ENCODE assay signal across 11 cellular contexts in genomic region chr1:10388387-10388715, GRCh38. TPM values are rescaled to one million over a fixed set of nuclear protein-coding genes. Genes with fewer than 3 reads are reported as not detected.
DNase-seq lines count a peak whose midpoint lies in the region; ATAC-seq and TF ChIP-seq lines count a peak whose summit lies in the region.
"Had no signal": no experiment of that assay in that cellular context is flagged by ENCODE, and none has a peak within 500 bp of the region (broad histone marks: within the 10 kb centered on the region; RNA-seq: fewer than 3 reads in every experiment).

No MANE protein-coding gene starts in this region.

- no peak for TF ChIP-seq CTCF in vagina (IDR thresholded peaks at IDR 0.05)

- CTCF ChIA-PET in naive thymus-derived CD4-positive, alpha-beta T cell (lab: Charles Lee): no interaction called here

- intact Hi-C loops in Right ventricle myocardium inferior (cut with DNase I) (no loop called here), cardiac septum (cut with DNase I) (no loop called here), vagina (cut with DNase I) (no loop called here)
- intact Hi-C loops in naive thymus-derived CD4-positive, alpha-beta T cell (cut with micrococcal nuclease): loop anchor here (1.0 kb wide), 1 partner anchor 10 kb away; no protein-coding TSS in a partner anchor

- H3K27me3 ChIP-seq in ectodermal cell (ENCODE audit: control insufficient read depth, insufficient read depth, low read length, poor library complexity, severe bottlenecking) (no peaks in the 10 kb centered on the region), vagina (no peaks in the 10 kb centered on the region)
- H3K27me3 ChIP-seq in naive thymus-derived CD4-positive, alpha-beta T cell (ENCODE audit: control insufficient read depth in 2 of 2, insufficient read depth in 2 of 2, low read length in 2 of 2): no peaks in the 10 kb centered on the region

- peaks cover 15% of the 10 kb centered on the region for H3K4me1 ChIP-seq in ectodermal cell (ENCODE audit: control insufficient read depth, insufficient read depth, low read length)
- no peaks in the 10 kb centered on the region for H3K4me1 ChIP-seq in naive thymus-derived CD4-positive, alpha-beta T cell (ENCODE audit: control insufficient read depth in 2 of 2, insufficient read depth in 2 of 2, low read length in 2 of 2)
- H3K4me1 ChIP-seq in vagina: peaks cover 23% of the 10 kb centered on the region
- H3K4me1 ChIP-seq: parathyroid adenoma had no signal

- 87 to 90% methylated on average over 3 of the region's 3 CpGs for WGBS in ectodermal cell, 2 experiments

- H3K4me3 Mint-ChIP-seq in naive thymus-derived CD4-positive, alpha-beta T cell: no peak overlapping the region

- no peaks in the 10 kb centered on the region for H3K9me3 Mint-ChIP-seq in naive thymus-derived CD4-positive, alpha-beta T cell

- no peak overlapping the region for H3K4me3 ChIP-seq in ectodermal cell (ENCODE audit: insufficient read depth, low read depth, low read length)
- no peak overlapping the region for H3K4me3 ChIP-seq in naive thymus-derived CD4-positive, alpha-beta T cell (ENCODE audit: low read length)
- H3K4me3 ChIP-seq in vagina: no peak overlapping the region

- peaks cover 0 to 6% (median 0%) of the 10 kb centered on the region in 5 donors for H3K36me3 Mint-ChIP-seq in naive thymus-derived CD4-positive, alpha-beta T cell

- TF ChIP-seq POLR2A in vagina (IDR thresholded peaks at IDR 0.05): no peak

- POLR2A ChIA-PET in naive thymus-derived CD4-positive, alpha-beta T cell (lab: Charles Lee): interaction anchor here (1.1 kb wide), 1 partner anchor 10 kb away, joined by 3 read pairs; no protein-coding TSS in a partner anchor

- peak; percentile 11 for ATAC-seq in Right ventricle myocardium inferior
- ATAC-seq in naive thymus-derived CD4-positive, alpha-beta T cell: peak; percentile 40
- ATAC-seq in GM21360 (IDR thresholded peaks at IDR 0.05; ENCODE audit: unreplicated experiment): no peak

- H3K27ac ChIP-seq in ectodermal cell (ENCODE audit: insufficient read depth, low read depth, low read length, poor library complexity, severe bottlenecking) (peak overlapping the region; percentile 81), vagina (peak overlapping the region; percentile 56)
- no peak overlapping the region for H3K27ac ChIP-seq in naive thymus-derived CD4-positive, alpha-beta T cell (ENCODE audit: low read depth, low read length)
- H3K27ac ChIP-seq: parathyroid adenoma had no signal

- H3K9me3 ChIP-seq in ectodermal cell (ENCODE audit: control insufficient read depth, low read length) (no peaks in the 10 kb centered on the region), vagina (no peaks in the 10 kb centered on the region)
- no peaks in the 10 kb centered on the region for H3K9me3 ChIP-seq in naive thymus-derived CD4-positive, alpha-beta T cell (ENCODE audit: control insufficient read depth in 2 of 3, low read length in 3 of 3)

- peaks cover 5 to 11% (median 8%) of the 10 kb centered on the region in 7 donors for H3K4me1 Mint-ChIP-seq in naive thymus-derived CD4-positive, alpha-beta T cell

- H3K36me3 ChIP-seq in ectodermal cell (ENCODE audit: control insufficient read depth, insufficient read depth, low read length) (no peaks in the 10 kb centered on the region), vagina (no peaks in the 10 kb centered on the region)
- H3K36me3 ChIP-seq in naive thymus-derived CD4-positive, alpha-beta T cell (ENCODE audit: control insufficient read depth in 2 of 3, insufficient read depth in 3 of 3, low read length in 3 of 3): no peaks in the 10 kb centered on the region

- H3K27ac Mint-ChIP-seq in naive thymus-derived CD4-positive, alpha-beta T cell: peak overlapping the region in 1 of 9 donors; percentile 17

- no peaks in the 10 kb centered on the region for H3K27me3 Mint-ChIP-seq in naive thymus-derived CD4-positive, alpha-beta T cell

- DNase-seq in Right ventricle myocardium inferior (ENCODE audit: missing footprints): no peak
- no peak for DNase-seq in cardiac septum (ENCODE audit: low spot score)
- no peak for DNase-seq in naive thymus-derived CD4-positive, alpha-beta T cell
- DNase-seq in vagina (ENCODE audit: extremely low spot score in 2 of 2): no peak
- no peak for DNase-seq in SKM-1 treated with dmso at 0.1 percent for 144 hours (lab: John Stamatoyannopoulos, UW; ENCODE audit: unreplicated experiment)
- no peak for DNase-seq in T-helper 9 cell
- DNase-seq: activated gamma-delta T cell, NCI-H1105 had no signal

RNA-seq across cellular contexts. Expression of gene PGD, which starts 10.5 kb away (rescaled TPM):
- total RNA-seq in Right ventricle myocardium inferior: 42.1 TPM
- 26.4 TPM for total RNA-seq in cardiac septum
- polyA plus RNA-seq in ectodermal cell (2013, experiment 1 of 4): 531 TPM
- 512 TPM for polyA plus RNA-seq in ectodermal cell (2013, experiment 2 of 4)
- polyA plus RNA-seq in ectodermal cell (2013, experiment 3 of 4): 289 TPM
- polyA plus RNA-seq in ectodermal cell (2013, experiment 4 of 4): 314 TPM
- total RNA-seq in naive thymus-derived CD4-positive, alpha-beta T cell: 100 to 1,000 TPM in 1 of 5 experiments, 10 to 100 TPM in 4; 42.0 to 110 (median 48.5) TPM
- 10 to 100 TPM; 45.8 to 47.0 TPM for polyA plus RNA-seq in naive thymus-derived CD4-positive, alpha-beta T cell
- total RNA-seq in vagina: 100 TPM

RNA-seq across cellular contexts. Expression of gene CENPS, which starts 41.9 kb away (rescaled TPM):
- total RNA-seq in Right ventricle myocardium inferior (7.6 TPM), cardiac septum (7.3 TPM), vagina (1.2 TPM)
- polyA plus RNA-seq in ectodermal cell (2013, experiment 1 of 4): 39.5 TPM
- 38.9 TPM for polyA plus RNA-seq in ectodermal cell (2013, experiment 2 of 4)
- 29.3 TPM for polyA plus RNA-seq in ectodermal cell (2013, experiment 3 of 4)
- polyA plus RNA-seq in ectodermal cell (2013, experiment 4 of 4): 33.9 TPM
- total RNA-seq in naive thymus-derived CD4-positive, alpha-beta T cell: 10 to 100 TPM in 2 of 5 experiments, 1 to 10 TPM in 3; 5.4 to 13.0 (median 9.8) TPM
- 10 to 100 TPM in 1 of 2 donors, 1 to 10 TPM in 1; 8.7 to 13.2 TPM for polyA plus RNA-seq in naive thymus-derived CD4-positive, alpha-beta T cell

Comparison
In these comparisons a context has a peak if more than half of its experiments do, and no peak if none do; other contexts are left out.
1. intact Hi-C loops: an anchor here in naive thymus-derived CD4-positive, alpha-beta T cell (1.0 kb wide); none called in Right ventricle myocardium inferior, cardiac septum and vagina.